24 cellular contexts compared by ENCODE assay signal in the genomic region with DNA sequence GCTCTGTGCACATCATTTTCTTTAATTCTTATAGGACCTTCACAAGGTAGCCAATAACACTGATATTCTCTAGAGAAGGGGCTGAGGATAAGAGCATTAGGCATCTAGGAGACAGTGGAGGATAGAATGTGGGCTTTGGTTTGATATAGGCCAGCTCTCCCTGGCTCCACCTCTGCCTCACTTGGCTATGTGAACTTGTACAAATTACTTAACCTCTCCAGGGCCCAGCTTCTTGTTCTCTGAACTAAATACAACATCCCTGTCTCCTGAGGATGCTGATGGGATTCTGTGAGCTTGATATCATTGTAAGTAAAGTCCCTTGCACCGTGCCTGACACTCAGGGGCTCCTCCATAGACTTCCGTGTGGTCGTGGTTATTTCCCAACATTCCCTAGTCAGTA.
"Had no signal": no experiment of that assay in that cellular context is flagged by ENCODE, and none has a peak within 500 bp of the region (broad histone marks: within the 10 kb centered on the region; RNA-seq: fewer than 3 reads in every experiment).

No MANE protein-coding gene starts in this region.

- DNase-seq: activated B cell treated with CpG ODN at 0.5 μM for 24 hours; activated CD4-positive, alpha-beta T cell treated with anti-CD3 and anti-CD28 coated beads for 4 hours; activated CD4-positive, alpha-beta T cell treated with anti-CD3 and anti-CD28 coated beads, Interleukin-2, amount 50 U/mL, for 48 hours; activated CD8-positive, alpha-beta memory T cell treated with anti-CD3 and anti-CD28 coated beads for 24 hours; activated effector memory CD4-positive, alpha-beta T cell treated with anti-CD3 and anti-CD28 coated beads, Interleukin-2, amount 50 U/mL, for 16 hours; activated naive CD4-positive, alpha-beta T cell treated with anti-CD3 and anti-CD28 coated beads for 36 hours; activated naive CD8-positive, alpha-beta T cell treated with anti-CD3 and anti-CD28 coated beads for 36 hours; adrenal gland; aorta; body of pancreas; effector CD8-positive, alpha-beta T cell; left cardiac atrium; left ventricle myocardium superior; mucosa of descending colon; pancreas; retina; stimulated activated CD4-positive, alpha-beta T cell treated with anti-CD3 and anti-CD28 coated beads, Interleukin-2, amount 100 ng/mL, for 24 hours; stimulated activated naive CD8-positive, alpha-beta T cell treated with anti-CD3 and anti-CD28 coated beads, Interleukin-15, Interleukin-2, amounts not matched to agents 100 U/mL and 50 U/mL, for 24 hours; testis; transverse colon had no signal

- H3K4me3 ChIP-seq: adrenal gland, body of pancreas, mucosa of descending colon, pancreas, prostate gland, smooth muscle cell, testis, transverse colon had no signal

- H3K9me3 Mint-ChIP-seq: natural killer cell treated with Interleukin-12 subunit alpha and Interleukin-12 subunit beta and Interleukin-15 and Interleukin-18, amount 100 ng/mL, for 72 hours had no signal

- H3K27me3 ChIP-seq: adrenal gland, body of pancreas, pancreas, testis, transverse colon had no signal

- H3K36me3 ChIP-seq: adrenal gland, pancreas, prostate gland, transverse colon had no signal

- H3K4me2 ChIP-seq: smooth muscle cell had no signal

- H3K4me3 Mint-ChIP-seq: activated naive CD4-positive, alpha-beta T cell treated with anti-CD3 and anti-CD28 coated beads for 36 hours; activated naive CD8-positive, alpha-beta T cell treated with anti-CD3 and anti-CD28 coated beads for 36 hours; activated T-helper 1 cell treated with anti-CD3 and anti-CD28 coated beads, Interleukin-12 subunit alpha, Interleukin-12 subunit beta, Interleukin-2, Interleukin-4 antibody, amounts not matched to agents 30 ng/mL and 10 ng/mL and 1 ng/mL, durations not matched to agents 14 hours and 24 hours and 36 hours; natural killer cell treated with Interleukin-12 subunit alpha and Interleukin-12 subunit beta and Interleukin-15 and Interleukin-18, amount 100 ng/mL, for 72 hours had no signal

- H3K9me3 ChIP-seq: adrenal gland, body of pancreas, pancreas, prostate gland, testis had no signal

- H3K4me1 ChIP-seq: adrenal gland, body of pancreas, pancreas, prostate gland, testis, transverse colon had no signal

- H3K27ac Mint-ChIP-seq: activated B cell treated with CpG ODN at 0.5 μM for 24 hours; activated naive CD4-positive, alpha-beta T cell treated with anti-CD3 and anti-CD28 coated beads for 36 hours; activated naive CD8-positive, alpha-beta T cell treated with anti-CD3 and anti-CD28 coated beads for 36 hours; activated T-helper 1 cell treated with anti-CD3 and anti-CD28 coated beads, Interleukin-12 subunit alpha, Interleukin-12 subunit beta, Interleukin-2, Interleukin-4 antibody, amounts not matched to agents 30 ng/mL and 10 ng/mL and 1 ng/mL, durations not matched to agents 14 hours and 24 hours and 36 hours had no signal

- H3K27me3 Mint-ChIP-seq: activated B cell treated with CpG ODN at 0.5 μM for 24 hours had no signal

- ATAC-seq: body of pancreas; left cardiac atrium; left ventricle myocardium superior; mucosa of descending colon; natural killer cell treated with Interleukin-12 subunit alpha and Interleukin-12 subunit beta and Interleukin-15 and Interleukin-18, amount 100 ng/mL, for 72 hours; pancreas; stimulated activated naive CD8-positive, alpha-beta T cell treated with anti-CD3 and anti-CD28 coated beads, Interleukin-15, Interleukin-2, amounts not matched to agents 100 U/mL and 50 U/mL, for 24 hours had no signal

- H3K27ac ChIP-seq: adrenal gland, body of pancreas, pancreas, prostate gland, testis, transverse colon had no signal
